Comparison of ENCODE assay signal across 18 cellular contexts in genomic region chr12:25715147-25715546, GRCh38.
"Had no signal": no experiment of that assay in that cellular context is flagged by ENCODE, and none has a peak within 500 bp of the region (broad histone marks: within the 10 kb centered on the region; RNA-seq: fewer than 3 reads in every experiment).

No MANE protein-coding gene starts in this region.

- H3K27ac ChIP-seq: hepatocyte had no signal

- H3K4me2 ChIP-seq: hepatocyte had no signal

- H3K36me3 Mint-ChIP-seq: activated naive CD8-positive, alpha-beta T cell; brain; memory B cell; natural killer cell; stimulated activated naive B cell treated with anti-CD40 and anti-IgM and Interleukin-4, amounts not matched to agents 10 μg/mL and 1 μg/mL and 100 μg/mL, for 72 hours had no signal

- H3K4me1 Mint-ChIP-seq: natural killer cell; stimulated activated naive B cell treated with anti-CD40 and anti-IgM and Interleukin-4, amounts not matched to agents 10 μg/mL and 1 μg/mL and 100 μg/mL, for 72 hours had no signal

- ATAC-seq: natural killer cell; stimulated activated naive B cell treated with anti-CD40 and anti-IgM and Interleukin-4, amounts not matched to agents 10 μg/mL and 1 μg/mL and 100 μg/mL, for 72 hours had no signal

- H3K27me3 Mint-ChIP-seq: activated naive CD8-positive, alpha-beta T cell had no signal

- H2AFZ ChIP-seq: hepatocyte had no signal

- H3K4me3 Mint-ChIP-seq: activated CD4-positive, alpha-beta T cell treated with anti-CD3 and anti-CD28 coated beads, Interleukin-2, amount 10 ng/mL, durations not matched to agents 7 days and 5 days; activated naive CD8-positive, alpha-beta T cell; brain; memory B cell; natural killer cell; stimulated activated naive B cell treated with anti-CD40 and anti-IgM and Interleukin-4, amounts not matched to agents 10 μg/mL and 1 μg/mL and 100 μg/mL, for 72 hours had no signal

- H3K79me2 ChIP-seq: hepatocyte had no signal

- H3K27ac Mint-ChIP-seq: activated CD4-positive, alpha-beta T cell treated with anti-CD3 and anti-CD28 coated beads, Interleukin-2, amount 10 ng/mL, durations not matched to agents 7 days and 5 days; activated naive CD8-positive, alpha-beta T cell; memory B cell; natural killer cell; stimulated activated naive B cell treated with anti-CD40 and anti-IgM and Interleukin-4, amounts not matched to agents 10 μg/mL and 1 μg/mL and 100 μg/mL, for 72 hours had no signal

- H3K4me3 ChIP-seq: hepatocyte had no signal

- H3K9me3 Mint-ChIP-seq: memory B cell; stimulated activated naive B cell treated with anti-CD40 and anti-IgM and Interleukin-4, amounts not matched to agents 10 μg/mL and 1 μg/mL and 100 μg/mL, for 72 hours had no signal

- H3K27me3 ChIP-seq: hepatocyte had no signal

- DNase-seq: activated CD4-positive, alpha-beta T cell treated with anti-CD3 and anti-CD28 coated beads, Interleukin-2, amount 10 ng/mL, durations not matched to agents 7 days and 5 days; activated CD8-positive, alpha-beta memory T cell treated with anti-CD3 and anti-CD28 coated beads, Interleukin-2, amount 50 U/mL, for 48 hours; activated gamma-delta T cell treated with Interleukin-2 at 50 U/mL for 16 hours; amygdala; cerebellar nuclear complex; effector memory CD4-positive, alpha-beta T cell; islet precursor cell; natural killer cell; stimulated activated CD4-positive, alpha-beta T cell treated with anti-CD3 and anti-CD28 coated beads, Interleukin-15, amount 100 ng/mL, for 24 hours; stimulated activated CD4-positive, alpha-beta T cell treated with anti-CD3 and anti-CD28 coated beads, Interleukin-4, amount 100 ng/mL, for 1 hour; stimulated activated naive B cell treated with anti-CD40 and anti-IgM and Interleukin-4, amounts not matched to agents 10 μg/mL and 1 μg/mL and 100 μg/mL, for 72 hours; substantia nigra; T-helper 9 cell; trophoblast cell had no signal
